In the genomic region with DNA sequence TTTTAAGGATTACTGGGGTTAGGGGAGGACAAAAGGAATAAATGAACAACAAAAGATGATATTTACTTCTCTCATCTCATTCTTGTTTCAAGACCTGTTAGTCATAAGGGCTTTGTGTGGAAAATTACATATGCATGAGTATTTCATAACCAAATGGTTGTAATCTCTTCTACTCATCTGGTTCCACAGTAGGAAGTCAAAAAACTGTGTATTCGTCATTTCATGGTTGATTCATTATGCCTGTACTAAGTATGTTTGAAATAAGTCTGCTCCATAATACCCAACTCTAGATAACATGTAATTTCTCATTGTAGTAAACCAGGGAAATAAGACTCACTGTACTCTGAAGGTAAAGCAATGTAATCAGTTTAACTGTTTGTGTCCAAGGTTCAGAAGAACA, we compare ENCODE assay signal across 14 cellular contexts.
DNase-seq lines count a peak whose midpoint lies in the region; ATAC-seq and TF ChIP-seq lines count a peak whose summit lies in the region.
"Had no signal": no experiment of that assay in that cellular context is flagged by ENCODE, and none has a peak within 500 bp of the region (broad histone marks: within the 10 kb centered on the region; RNA-seq: fewer than 3 reads in every experiment).

No MANE protein-coding gene starts in this region.

- TF ChIP-seq CTCF in fibroblast of villous mesenchyme (IDR thresholded peaks at IDR 0.05; ENCODE audit: insufficient read depth, low read depth, low read length) (no peak), ascending aorta (IDR thresholded peaks at IDR 0.05) (no peak)

- no peak overlapping the region for H3K27ac ChIP-seq in ascending aorta
- H3K27ac ChIP-seq: thoracic aorta had no signal

- peaks cover 10% of the 10 kb centered on the region for H3K4me1 Mint-ChIP-seq in activated T-helper 17 cell treated with anti-CD3 and anti-CD28 coated beads, Interleukin-2, amount 50 U/mL, for 72 hours

- no peaks in the 10 kb centered on the region for H3K36me3 ChIP-seq in MG63
- H3K36me3 ChIP-seq in ascending aorta = no peaks in the 10 kb centered on the region
- H3K36me3 ChIP-seq: thoracic aorta had no signal

- H3K4me3 ChIP-seq in fibroblast of villous mesenchyme (ENCODE audit: low read depth, low read length) (no peak overlapping the region), MG63 (no peak overlapping the region), ascending aorta (no peak overlapping the region)
- H3K4me3 ChIP-seq: thoracic aorta had no signal

- H3K27ac Mint-ChIP-seq in activated T-helper 17 cell treated with anti-CD3 and anti-CD28 coated beads, Interleukin-2, amount 50 U/mL, for 72 hours = peak overlapping the region; percentile 88

- ATAC-seq in HG02610 (IDR thresholded peaks at IDR 0.05; ENCODE audit: unreplicated experiment) = peak; percentile 58
- peak; percentile 97 for ATAC-seq in activated T-helper 17 cell treated with anti-CD3 and anti-CD28 coated beads, Interleukin-2, amount 50 U/mL, for 72 hours (replicated peaks)
- no peak for ATAC-seq in HG02981 (IDR thresholded peaks at IDR 0.05; ENCODE audit: unreplicated experiment)
- ATAC-seq: left cardiac atrium had no signal

- DNase-seq in AG20443 (ENCODE audit: low spot score) (peak; percentile 23), fibroblast of villous mesenchyme (ENCODE audit: low read depth) (peak; percentile 76), MG63 (no peak), ascending aorta (ENCODE audit: low spot score in 2 of 2) (no peak)
- DNase-seq in effector CD4-positive, alpha-beta T cell = no peak
- DNase-seq: activated effector memory CD4-positive, alpha-beta T cell treated with Interleukin-2 at 50 U/mL for 16 hours; left cardiac atrium; NCI-H1092; stimulated activated CD4-positive, alpha-beta T cell treated with anti-CD3 and anti-CD28 coated beads, Interleukin-1b, Interleukin-23, amount 100 ng/mL, for 48 hours; T1000 had no signal

- peaks cover 8% of the 10 kb centered on the region for H3K27me3 Mint-ChIP-seq in activated T-helper 17 cell treated with anti-CD3 and anti-CD28 coated beads, Interleukin-2, amount 50 U/mL, for 72 hours

- intact Hi-C loops in ascending aorta (cut with DNase I) = no loop called here

- H3K9me3 Mint-ChIP-seq in activated T-helper 17 cell treated with anti-CD3 and anti-CD28 coated beads, Interleukin-2, amount 50 U/mL, for 72 hours = no peaks in the 10 kb centered on the region

- H3K9me3 ChIP-seq in MG63 = no peaks in the 10 kb centered on the region
- H3K9me3 ChIP-seq in ascending aorta = no peaks in the 10 kb centered on the region
- H3K9me3 ChIP-seq: thoracic aorta had no signal

- H3K36me3 Mint-ChIP-seq in activated T-helper 17 cell treated with anti-CD3 and anti-CD28 coated beads, Interleukin-2, amount 50 U/mL, for 72 hours (ENCODE audit: low read depth) = no peaks in the 10 kb centered on the region

- peak overlapping the region; percentile 56 for H3K4me3 Mint-ChIP-seq in activated T-helper 17 cell treated with anti-CD3 and anti-CD28 coated beads, Interleukin-2, amount 50 U/mL, for 72 hours

- no peaks in the 10 kb centered on the region for H3K27me3 ChIP-seq in MG63
- no peaks in the 10 kb centered on the region for H3K27me3 ChIP-seq in ascending aorta

- peaks cover 0 to 2% of the 10 kb centered on the region in 2 donors for H3K4me1 ChIP-seq in ascending aorta

Comparison
In these comparisons a context has a peak if more than half of its experiments do, and no peak if none do; other contexts are left out.
1. DNase-seq: peak in AG20443 (single experiment) and fibroblast of villous mesenchyme (single experiment); none in MG63 (single experiment), ascending aorta (0 of 2) and effector CD4-positive, alpha-beta T cell (single experiment).